13 cellular contexts compared by ENCODE assay signal in the genomic region with DNA sequence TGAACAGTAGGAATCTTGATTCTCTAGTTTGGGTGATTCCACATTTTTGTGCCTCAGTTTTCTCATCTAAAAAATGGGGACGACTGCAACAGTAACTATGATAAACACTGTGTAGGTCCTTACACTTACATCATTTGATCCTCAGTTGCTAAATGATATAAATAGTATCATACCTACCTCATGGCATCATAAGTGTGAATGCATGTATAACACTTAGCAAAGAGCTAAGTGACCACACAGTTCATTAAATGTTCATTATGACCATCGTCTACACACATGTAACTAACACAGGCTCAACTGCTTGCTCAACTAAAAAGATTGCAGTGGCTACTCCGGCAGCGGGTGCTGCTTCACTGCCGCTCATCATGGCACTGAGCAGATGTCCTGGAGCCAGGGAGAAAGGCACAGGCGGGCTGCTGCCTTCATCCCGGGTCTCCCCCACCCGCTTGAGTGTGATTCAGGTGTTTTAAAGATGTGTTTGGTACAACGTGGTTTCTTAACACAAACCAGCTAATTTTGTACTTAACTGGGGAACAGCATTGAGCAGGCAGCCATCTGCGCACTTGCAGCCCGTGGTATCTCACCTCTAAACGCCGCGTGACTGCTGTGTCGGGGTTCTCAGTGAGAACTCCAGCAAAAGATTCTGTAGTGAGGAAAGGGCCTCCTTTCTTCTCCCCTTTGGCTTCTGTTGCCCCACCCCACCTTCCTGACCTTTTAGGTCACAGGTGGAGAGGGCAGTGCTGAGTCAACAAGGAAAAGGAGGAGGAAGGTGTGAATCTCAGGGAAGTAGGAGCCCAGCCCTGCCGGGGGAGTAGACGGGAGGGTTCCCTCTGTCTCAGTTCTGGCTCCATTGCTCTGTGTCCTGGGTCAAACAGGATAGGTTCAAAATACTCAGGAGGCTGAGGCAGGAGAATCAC. TPM values are rescaled to one million over a fixed set of nuclear protein-coding genes. Genes with fewer than 3 reads are reported as not detected.
DNase-seq lines count a peak whose midpoint lies in the region; ATAC-seq and TF ChIP-seq lines count a peak whose summit lies in the region.
"Had no signal": no experiment of that assay in that cellular context is flagged by ENCODE, and none has a peak within 500 bp of the region (broad histone marks: within the 10 kb centered on the region; RNA-seq: fewer than 3 reads in every experiment).

No MANE protein-coding gene starts in this region.

- TF ChIP-seq CTCF in VCaP (conservative IDR thresholded peaks at IDR 0.05) (no peak), hepatocyte (IDR thresholded peaks at IDR 0.05; ENCODE audit: poor library complexity) (no peak)

- no peak overlapping the region for H3K4me3 Mint-ChIP-seq in activated CD4-positive, alpha-beta T cell treated with anti-CD3 and anti-CD28 coated beads, Interleukin-2, amount 10 ng/mL, durations not matched to agents 7 days and 5 days
- no peak overlapping the region for H3K4me3 Mint-ChIP-seq in stimulated activated effector memory CD8-positive, alpha-beta T cell treated with anti-CD3 and anti-CD28 coated beads, Interleukin-12 subunit alpha, Interleukin-12 subunit beta, amount 100 ng/mL, for 72 hours

- peaks cover 31% of the 10 kb centered on the region for H3K36me3 Mint-ChIP-seq in activated CD4-positive, alpha-beta T cell treated with anti-CD3 and anti-CD28 coated beads, Interleukin-2, amount 10 ng/mL, durations not matched to agents 7 days and 5 days (ENCODE audit: low read depth)
- peaks cover 62% of the 10 kb centered on the region for H3K36me3 Mint-ChIP-seq in stimulated activated effector memory CD8-positive, alpha-beta T cell treated with anti-CD3 and anti-CD28 coated beads, Interleukin-12 subunit alpha, Interleukin-12 subunit beta, amount 100 ng/mL, for 72 hours

- H3K4me2 ChIP-seq in hepatocyte: no peak overlapping the region

- H3K79me2 ChIP-seq in hepatocyte: peaks cover 2% of the 10 kb centered on the region

- no peak for DNase-seq in activated CD4-positive, alpha-beta T cell treated with anti-CD3 and anti-CD28 coated beads, Interleukin-2, amount 10 ng/mL, durations not matched to agents 7 days and 5 days
- DNase-seq in activated CD4-positive, alpha-beta T cell treated with anti-CD3 and anti-CD28 coated beads, Interleukin-2, amount 50 U/mL, for 4 hours: no peak
- DNase-seq in hepatocyte (ENCODE audit: low spot score) (no peak), Kasumi-1 (lab: John Stamatoyannopoulos, UW) (no peak), DMS153 (lab: John Stamatoyannopoulos, UW) (no peak)
- no peak for DNase-seq in stimulated activated effector memory CD8-positive, alpha-beta T cell treated with anti-CD3 and anti-CD28 coated beads, Interleukin-12 subunit alpha, Interleukin-12 subunit beta, amount 100 ng/mL, for 72 hours (ENCODE audit: low spot score in 2 of 2)
- DNase-seq: ACHN; activated effector memory CD4-positive, alpha-beta T cell treated with anti-CD3 and anti-CD28 coated beads, Interleukin-2, amount 50 U/mL, for 16 hours; DMS79 treated with DMSO at 0.1 percent for 48 hours; ovary had no signal

- CTCF ChIA-PET in activated CD4-positive, alpha-beta T cell treated with anti-CD3 and anti-CD28 coated beads, Interleukin-2, amount 10 ng/mL, durations not matched to agents 7 days and 5 days (lab: Charles Lee): interaction anchor here (0.6 to 2.9 kb wide), 26 partner anchors 8 to 317 kb away, joined by 3 to 22 read pairs (median 5); a partner anchor contains a TSS

- 85% methylated on average over 17 of the region's 17 CpGs for WGBS in hepatocyte (ENCODE audit: low lambda C conversion rate, missing lambda C conversion rate)

- H4K20me1 ChIP-seq in hepatocyte (ENCODE audit: insufficient read depth, poor library complexity, severe bottlenecking): no peaks in the 10 kb centered on the region

- peaks cover 47% of the 10 kb centered on the region for H3K4me1 Mint-ChIP-seq in activated CD4-positive, alpha-beta T cell treated with anti-CD3 and anti-CD28 coated beads, Interleukin-2, amount 10 ng/mL, durations not matched to agents 7 days and 5 days
- H3K4me1 Mint-ChIP-seq in stimulated activated effector memory CD8-positive, alpha-beta T cell treated with anti-CD3 and anti-CD28 coated beads, Interleukin-12 subunit alpha, Interleukin-12 subunit beta, amount 100 ng/mL, for 72 hours: peaks cover 28% of the 10 kb centered on the region

- H3K4me1 ChIP-seq in hepatocyte (ENCODE audit: insufficient read depth): peaks cover 3% of the 10 kb centered on the region

- peak overlapping the region; percentile 85 for H3K27ac Mint-ChIP-seq in activated CD4-positive, alpha-beta T cell treated with anti-CD3 and anti-CD28 coated beads, Interleukin-2, amount 10 ng/mL, durations not matched to agents 7 days and 5 days
- peak overlapping the region; percentile 92 for H3K27ac Mint-ChIP-seq in stimulated activated effector memory CD8-positive, alpha-beta T cell treated with anti-CD3 and anti-CD28 coated beads, Interleukin-12 subunit alpha, Interleukin-12 subunit beta, amount 100 ng/mL, for 72 hours

- no peaks in the 10 kb centered on the region for H3K9me2 ChIP-seq in hepatocyte (replicated peaks; ENCODE audit: insufficient read depth)

- ATAC-seq in stimulated activated effector memory CD8-positive, alpha-beta T cell treated with anti-CD3 and anti-CD28 coated beads, Interleukin-12 subunit alpha, Interleukin-12 subunit beta, amount 100 ng/mL, for 72 hours: no peak
- no peak for ATAC-seq in HG02852 (IDR thresholded peaks at IDR 0.05; ENCODE audit: unreplicated experiment)

- H3K9me3 ChIP-seq in hepatocyte (ENCODE audit: low read depth): no peaks in the 10 kb centered on the region
- H3K9me3 ChIP-seq: ovary, thoracic aorta had no signal

- no peaks in the 10 kb centered on the region for H3K36me3 ChIP-seq in hepatocyte (replicated peaks; ENCODE audit: insufficient read depth, low read depth)
- H3K36me3 ChIP-seq: ovary had no signal

- H3K9me3 Mint-ChIP-seq in activated CD4-positive, alpha-beta T cell treated with anti-CD3 and anti-CD28 coated beads, Interleukin-2, amount 10 ng/mL, durations not matched to agents 7 days and 5 days: no peaks in the 10 kb centered on the region
- H3K9me3 Mint-ChIP-seq in stimulated activated effector memory CD8-positive, alpha-beta T cell treated with anti-CD3 and anti-CD28 coated beads, Interleukin-12 subunit alpha, Interleukin-12 subunit beta, amount 100 ng/mL, for 72 hours: no peaks in the 10 kb centered on the region

- H3K4me3 ChIP-seq in hepatocyte: no peak overlapping the region
- H3K4me3 ChIP-seq: ovary, thoracic aorta had no signal

- 0 out of 2 replicates have a peak overlapping the region, but pooled peaks have one; percentile 5 for H3K27ac ChIP-seq in VCaP
- H3K27ac ChIP-seq in hepatocyte: peak overlapping the region; percentile 57
- H3K27ac ChIP-seq: ovary, thoracic aorta had no signal

- no peak overlapping the region for H2AFZ ChIP-seq in hepatocyte

- POLR2A ChIA-PET in activated CD4-positive, alpha-beta T cell treated with anti-CD3 and anti-CD28 coated beads, Interleukin-2, amount 10 ng/mL, durations not matched to agents 7 days and 5 days (lab: Charles Lee): interaction anchor here (1.6 kb wide), 1 partner anchor 17 kb away, joined by 3 read pairs; a partner anchor contains a TSS

- no peaks in the 10 kb centered on the region for H3K27me3 ChIP-seq in hepatocyte
- H3K27me3 ChIP-seq: ovary had no signal

- no peaks in the 10 kb centered on the region for H3K27me3 Mint-ChIP-seq in activated CD4-positive, alpha-beta T cell treated with anti-CD3 and anti-CD28 coated beads, Interleukin-2, amount 10 ng/mL, durations not matched to agents 7 days and 5 days

RNA-seq across cellular contexts. Expression of a gene that starts 11.7 kb away (rescaled TPM):
- 100 to 1,000 TPM; 337 to 354 TPM for total RNA-seq in activated CD4-positive, alpha-beta T cell treated with anti-CD3 and anti-CD28 coated beads, Interleukin-2, amount 10 ng/mL, durations not matched to agents 7 days and 5 days
- total RNA-seq in hepatocyte: 278 and 321 TPM in 2 replicates
- 54.4 and 59.3 TPM in 2 replicates for polyA plus RNA-seq in hepatocyte

RNA-seq across cellular contexts. Expression of a gene that starts 16.8 kb away (rescaled TPM):
- total RNA-seq in activated CD4-positive, alpha-beta T cell treated with anti-CD3 and anti-CD28 coated beads, Interleukin-2, amount 10 ng/mL, durations not matched to agents 7 days and 5 days: 100 to 1,000 TPM; 309 to 318 TPM
- 309 and 354 TPM in 2 replicates for total RNA-seq in hepatocyte
- polyA plus RNA-seq in hepatocyte: 170 and 171 TPM in 2 replicates

RNA-seq across cellular contexts. Expression of a gene that starts 18.0 kb away (rescaled TPM):
- total RNA-seq in activated CD4-positive, alpha-beta T cell treated with anti-CD3 and anti-CD28 coated beads, Interleukin-2, amount 10 ng/mL, durations not matched to agents 7 days and 5 days: 100 to 1,000 TPM; 282 to 313 TPM
- total RNA-seq in hepatocyte: 0.57 and 0.96 TPM in 2 replicates
- 2.6 and 4.5 TPM in 2 replicates for polyA plus RNA-seq in hepatocyte

Comparison
In these comparisons a context has a peak if more than half of its experiments do, and no peak if none do; other contexts are left out.
1. RNA of a gene that starts 18.0 kb away (total RNA-seq): 282 to 313 TPM in activated CD4-positive, alpha-beta T cell treated with anti-CD3 and anti-CD28 coated beads, Interleukin-2, amount 10 ng/mL, durations not matched to agents 7 days and 5 days; 0.57 to 0.96 TPM in hepatocyte; every median in the first group is over 100 times any median in the second.